In the genomic region with DNA sequence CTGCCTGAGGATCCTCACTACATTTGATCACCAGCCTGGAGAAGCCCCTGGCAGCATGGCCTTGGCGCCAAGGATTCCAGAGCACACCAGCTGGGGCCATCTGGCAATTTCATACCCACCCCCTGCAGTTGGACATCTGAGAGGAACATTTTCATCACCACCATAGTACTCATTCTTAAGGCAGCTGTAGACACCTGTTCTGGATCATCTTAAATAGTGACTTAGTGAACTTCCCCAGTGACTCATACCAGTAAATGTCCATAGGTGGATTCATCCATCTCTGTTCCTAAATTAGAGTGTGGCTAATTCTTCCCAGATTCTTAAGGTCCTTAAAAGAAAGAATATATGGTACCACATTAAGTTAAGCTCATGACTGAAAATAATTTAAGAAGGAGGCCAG, we compare ENCODE assay signal across 6 cellular contexts. TPM values are rescaled to one million over a fixed set of nuclear protein-coding genes. Genes with fewer than 3 reads are reported as not detected.
"Had no signal": no experiment of that assay in that cellular context is flagged by ENCODE, and none has a peak within 500 bp of the region (broad histone marks: within the 10 kb centered on the region; RNA-seq: fewer than 3 reads in every experiment).

No MANE protein-coding gene starts in this region.

RNA-seq across cellular contexts. Expression of a gene that starts 45.6 kb away (rescaled TPM):
- total RNA-seq: kidney epithelial cell, left cardiac atrium, left ventricle myocardium inferior, lung microvascular endothelial cell, mesenteric fat pad had no signal
- polyA plus RNA-seq: immature natural killer cell had no signal
